In genomic region chr11:61071208-61071681, GRCh38 we compare ENCODE assay signal across 9 cellular contexts. TPM values are rescaled to one million over a fixed set of nuclear protein-coding genes. Genes with fewer than 3 reads are reported as not detected.
DNase-seq lines count a peak whose midpoint lies in the region; ATAC-seq and TF ChIP-seq lines count a peak whose summit lies in the region.
"Had no signal": no experiment of that assay in that cellular context is flagged by ENCODE, and none has a peak within 500 bp of the region (broad histone marks: within the 10 kb centered on the region; RNA-seq: fewer than 3 reads in every experiment).

No MANE protein-coding gene starts in this region.

- H2BK5ac ChIP-seq in H9 (ENCODE audit: insufficient read length, low read length), result no peak overlapping the region

- no peak overlapping the region for H4K5ac ChIP-seq in H9 (ENCODE audit: insufficient read length, low read depth, low read length)

- peaks cover 0 to 2% (median 0%) of the 10 kb centered on the region in 8 donors for H3K9me3 ChIP-seq in spleen
- no peaks in the 10 kb centered on the region for H3K9me3 ChIP-seq in H9 (ENCODE audit: control insufficient read depth, low read depth, low read length)
- H3K9me3 ChIP-seq: tibial artery had no signal

- H3K27ac Mint-ChIP-seq in H9, result no peak overlapping the region

- H3K18ac ChIP-seq in H9 (ENCODE audit: insufficient read length, low read depth, low read length), result no peak overlapping the region

- no peak overlapping the region for H3K4ac ChIP-seq in H9 (ENCODE audit: low read depth, low read length)

- H3K23ac ChIP-seq in H9 (ENCODE audit: insufficient read length, low read depth, low read length), result no peak overlapping the region

- peaks cover 4% of the 10 kb centered on the region for H3K27me3 Mint-ChIP-seq in H9 (ENCODE audit: low read depth)

- 53 to 70% (median 65%) methylated on average over 9 of the region's 9 CpGs for WGBS in spleen, 5 donors
- WGBS in H9 (ENCODE audit: extremely low coverage, insufficient read length, low lambda C conversion rate), result no CpG with 5 or more reads among the region's 9 CpGs

- no peak overlapping the region for H3K4me3 ChIP-seq in spleen
- H3K4me3 ChIP-seq: tibial artery had no signal

- no peak overlapping the region for H3K9ac ChIP-seq in H9 (ENCODE audit: extremely low read depth, insufficient read length, low read length)

- no peak overlapping the region for H2BK12ac ChIP-seq in H9 (ENCODE audit: insufficient read length, low read depth, low read length)

- TF ChIP-seq CTCF in spleen (IDR thresholded peaks at IDR 0.05 in 8 of 11, conservative IDR thresholded peaks at IDR 0.05 in 3 of 11), result no peak
- no peak for TF ChIP-seq CTCF in H9 (conservative IDR thresholded peaks at IDR 0.05)

- H4K91ac ChIP-seq in H9 (ENCODE audit: insufficient read length, low read depth, low read length), result no peak overlapping the region

- peak; percentile 54 for DNase-seq in NK-92 treated with Interleukin-12 subunit alpha and Interleukin-12 subunit beta, amount 100 ng/mL, for 24 hours (lab: John Stamatoyannopoulos, UW)
- DNase-seq in NK-92 (lab: John Stamatoyannopoulos, UW; ENCODE audit: unreplicated experiment), result no peak
- peak; percentile 70 to 78 for DNase-seq in activated T-cell treated with anti-CD3 and anti-CD28 coated beads, Interleukin-2, amount 50 U/mL, for 48 hours
- peak; percentile 86 for DNase-seq in spleen
- DNase-seq in ACHN, result no peak
- no peak for DNase-seq in H9
- no peak for DNase-seq in NCI-H2171 (lab: John Stamatoyannopoulos, UW)

- H2BK15ac ChIP-seq in H9 (ENCODE audit: low read depth, low read length), result no peak overlapping the region

- H2BK20ac ChIP-seq in H9 (ENCODE audit: low read depth, low read length, poor library complexity, severe bottlenecking), result no peak overlapping the region

- H3K79me1 ChIP-seq in H9 (ENCODE audit: insufficient read depth, low read depth, low read length, poor library complexity, severe bottlenecking), result no peaks in the 10 kb centered on the region

- H3K4me2 ChIP-seq in H9 (ENCODE audit: insufficient read depth, insufficient read length, low read length), result no peak overlapping the region

- H3K4me3 Mint-ChIP-seq in H9, result no peak overlapping the region

- H2AK5ac ChIP-seq in H9 (ENCODE audit: insufficient read length, low read length), result no peak overlapping the region

- H3K79me2 ChIP-seq in H9 (ENCODE audit: insufficient read depth, low read length), result no peaks in the 10 kb centered on the region

- H3K14ac ChIP-seq in H9 (ENCODE audit: insufficient read depth, low read length), result no peak overlapping the region

- in situ Hi-C loops in ACHN (cut with HindIII; ENCODE audit: low pct_ligation_motif_present, low pct_unique_long_range_greater_than_20kb, low sequenced_read_pairs), result no loop called here

- intact Hi-C loops in spleen (cut with DNase I; ENCODE audit: low total_unique reads), result no loop called here

- H3K4me1 ChIP-seq in spleen (peaks cover 12 to 58% (median 22%) of the 10 kb centered on the region in 6 donors), H9 (ENCODE audit: insufficient read depth, low read length) (no peaks in the 10 kb centered on the region)

- H2AFZ ChIP-seq in H9 (ENCODE audit: low read length), result no peak overlapping the region

- H2BK120ac ChIP-seq in H9 (ENCODE audit: low read depth, low read length, poor library complexity, severe bottlenecking), result no peak overlapping the region

- H3K23me2 ChIP-seq in H9 (ENCODE audit: insufficient read length, low read depth, low read length, poor library complexity, severe bottlenecking), result no peaks in the 10 kb centered on the region

- H3K27ac ChIP-seq in spleen, result peak overlapping the region; percentile 74 to 92 (median 82)
- H3K27ac ChIP-seq in H9 (ENCODE audit: insufficient read length, low read depth, low read length), result no peak overlapping the region
- H3K27ac ChIP-seq: tibial artery had no signal

- peaks cover 0 to 7% of the 10 kb centered on the region in 2 experiments; a peak in 3 of 4 replicates for H3K4me1 Mint-ChIP-seq in H9

- H3K36me3 Mint-ChIP-seq in H9 (ENCODE audit: insufficient read depth in 1 of 3, low read depth in 3 of 3), result no peaks in the 10 kb centered on the region; a peak in 1 of 7 replicates

- no peak overlapping the region for H4K8ac ChIP-seq in H9 (replicated peaks; ENCODE audit: insufficient read length, low read depth, low read length)

- peaks cover 2 to 11% of the 10 kb centered on the region in 2 experiments; a peak in 4 of 5 replicates for H3K9me3 Mint-ChIP-seq in H9

- no peak overlapping the region for H3K56ac ChIP-seq in H9 (ENCODE audit: insufficient read length, low read depth, low read length)

- no peak overlapping the region for H3T11ph ChIP-seq in H9 (ENCODE audit: low read length)

- H3K27me3 ChIP-seq in spleen (replicated peaks in 1 of 7), result no peaks in the 10 kb centered on the region
- H3K27me3 ChIP-seq in H9 (ENCODE audit: insufficient read depth, low read length), result no peaks in the 10 kb centered on the region
- H3K27me3 ChIP-seq: tibial artery had no signal

- no peaks in the 10 kb centered on the region for H3K36me3 ChIP-seq in spleen
- H3K36me3 ChIP-seq: tibial artery had no signal

- H4K20me1 ChIP-seq in H9 (ENCODE audit: control insufficient read depth, insufficient read depth, insufficient read length), result no peaks in the 10 kb centered on the region

- peak; percentile 72 for ATAC-seq in HG03354 (IDR thresholded peaks at IDR 0.05; ENCODE audit: poor library complexity, severe bottlenecking, unreplicated experiment)

- no peak for TF ChIP-seq POLR2A in spleen (IDR thresholded peaks at IDR 0.05)

RNA-seq across cellular contexts. Expression of gene CD5, which starts 31.0 kb away (rescaled TPM):
- total RNA-seq in spleen, result 10 to 100 TPM in 6 of 7 donors, 1 to 10 TPM in 1; 9.2 to 27.4 (median 18.3) TPM
- polyA plus RNA-seq in spleen, result 1 to 10 TPM; 2.7 to 6.3 (median 4.9) TPM
- not detected in 2 replicates for total RNA-seq in H9 (2021)

Comparison
In these comparisons a context has a peak if more than half of its experiments do, and no peak if none do; other contexts are left out.
1. DNase-seq: peak in NK-92 treated with Interleukin-12 subunit alpha and Interleukin-12 subunit beta, amount 100 ng/mL, for 24 hours (single experiment), activated T-cell treated with anti-CD3 and anti-CD28 coated beads, Interleukin-2, amount 50 U/mL, for 48 hours (2 of 2) and spleen (single experiment); none in NK-92 (single experiment), ACHN (single experiment), H9 (single experiment) and NCI-H2171 (single experiment).
2. RNA of gene CD5, which starts 31.0 kb away (total RNA-seq): 9.2 to 27.4 TPM in spleen; not detected in H9; every median in the first group is over 10 times any median in the second.